In genomic region chr11:77244277-77245014, GRCh38 we compare ENCODE assay signal across 11 cellular contexts. TPM values are rescaled to one million over a fixed set of nuclear protein-coding genes. Genes with fewer than 3 reads are reported as not detected.
DNase-seq lines count a peak whose midpoint lies in the region; ATAC-seq and TF ChIP-seq lines count a peak whose summit lies in the region.
"Had no signal": no experiment of that assay in that cellular context is flagged by ENCODE, and none has a peak within 500 bp of the region (broad histone marks: within the 10 kb centered on the region; RNA-seq: fewer than 3 reads in every experiment).

No MANE protein-coding gene starts in this region.

- no peak overlapping the region for H3K27ac ChIP-seq in Panc1 (ENCODE audit: low read length)
- H3K27ac ChIP-seq: HL-60 had no signal

- no peaks in the 10 kb centered on the region for H3K4me1 ChIP-seq in Panc1 (ENCODE audit: control insufficient read depth, insufficient read depth, low read length)

- POLR2A ChIA-PET in Panc1 (lab: Charles Lee), result no interaction called here

- H3K27me3 ChIP-seq in Panc1 (ENCODE audit: control insufficient read depth, insufficient read depth, low read length), result no peaks in the 10 kb centered on the region

- ATAC-seq in Panc1 (peak; percentile 89), HG02763 (IDR thresholded peaks at IDR 0.05; ENCODE audit: unreplicated experiment) (no peak), GM21717 (IDR thresholded peaks at IDR 0.05; ENCODE audit: unreplicated experiment) (no peak)

- CTCF ChIA-PET in Panc1 (lab: Charles Lee), result no interaction called here

- H3K4me3 ChIP-seq in Panc1 (ENCODE audit: low read depth in 2 of 2, low read length in 2 of 2) (no peak overlapping the region), retinal pigment epithelial cell (ENCODE audit: low read length) (no peak overlapping the region)

- in situ Hi-C loops in Panc1 (cut with HindIII; ENCODE audit: low pct_unique_long_range_greater_than_20kb, low sequenced_read_pairs), result no loop called here

- H3K9me3 ChIP-seq in Panc1 (ENCODE audit: control insufficient read depth, insufficient read depth, low read depth, low read length), result no peaks in the 10 kb centered on the region

- no TSS peak for BruUV-seq in Panc1 (replicated peaks; lab: Mats Ljungman, UMichigan)

- no peaks in the 10 kb centered on the region for H3K36me3 ChIP-seq in Panc1 (ENCODE audit: control insufficient read depth, insufficient read depth, low read length)

- intact Hi-C loops in Panc1 (cut with micrococcal nuclease; ENCODE audit: unreplicated experiment), result no loop called here

- TF ChIP-seq CTCF in Panc1 (IDR thresholded peaks at IDR 0.05), result no peak
- TF ChIP-seq CTCF in retinal pigment epithelial cell (conservative IDR thresholded peaks at IDR 0.05; ENCODE audit: low read depth, low read length), result no peak

- DNase-seq in GM03348 (ENCODE audit: low spot score) (peak; percentile 78), Panc1 (ENCODE audit: low read depth, low spot score) (peak; percentile 61), epidermal melanocyte (ENCODE audit: insufficient read length, low spot score) (peak; percentile 22), retinal pigment epithelial cell (ENCODE audit: low read depth) (peak; percentile 16), DMS 273 (lab: John Stamatoyannopoulos, UW; ENCODE audit: unreplicated experiment) (no peak)
- DNase-seq: activated gamma-delta T cell treated with Interleukin-2 at 50 U/mL for 16 hours, NCI-H526 had no signal

RNA-seq across cellular contexts. Expression of gene GDPD4, which starts 57.0 kb away (rescaled TPM):
- not detected for total RNA-seq in Panc1 (2021; ENCODE audit: unreplicated experiment)
- polyA plus RNA-seq in Panc1 (2012; ENCODE audit: insufficient read length), result not detected
- total RNA-seq: glomerular endothelial cell had no signal
